Comparison of ENCODE assay signal across 8 cellular contexts in the genomic region with DNA sequence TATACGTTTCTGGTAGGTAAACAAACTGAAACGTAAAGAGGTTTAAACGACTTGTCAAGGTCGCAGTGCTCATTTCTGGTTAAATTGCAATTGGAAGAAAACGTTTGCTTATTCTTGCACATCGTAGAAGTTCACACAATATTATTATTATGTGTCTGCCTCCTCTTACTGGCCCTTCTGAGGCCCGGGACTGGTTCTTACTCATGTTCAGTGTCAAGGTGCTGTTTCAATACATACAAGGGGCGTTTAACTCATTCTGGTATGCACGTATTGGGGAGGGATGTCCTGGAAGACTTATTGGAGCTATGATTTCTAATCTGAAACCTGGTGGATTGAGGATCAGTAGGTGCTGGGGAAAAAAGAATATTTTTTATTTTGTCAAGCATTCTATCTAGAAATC. TPM values are rescaled to one million over a fixed set of nuclear protein-coding genes. Genes with fewer than 3 reads are reported as not detected.
A peak's percentile ranks its signal among the peaks of the same experiment; 100 is the strongest.
DNase-seq lines count a peak whose midpoint lies in the region; ATAC-seq and TF ChIP-seq lines count a peak whose summit lies in the region.

No MANE protein-coding gene starts in this region.

- peak overlapping the region; percentile 99 for H3K27ac Mint-ChIP-seq in activated CD8-positive, alpha-beta T cell treated with anti-CD3 and anti-CD28 coated beads, Interleukin-2, amount 10 ng/mL, durations not matched to agents 7 days and 5 days

- H3K9ac ChIP-seq in iPS-18a (ENCODE audit: low read length) (peak overlapping the region; percentile 80), stomach smooth muscle (ENCODE audit: low read length in 2 of 2) (peak overlapping the region; percentile 83 to 95)

- peaks cover 14% of the 10 kb centered on the region for H3K27me3 Mint-ChIP-seq in activated CD8-positive, alpha-beta T cell treated with anti-CD3 and anti-CD28 coated beads, Interleukin-2, amount 10 ng/mL, durations not matched to agents 7 days and 5 days (ENCODE audit: low read depth)

- POLR2A ChIA-PET in activated CD8-positive, alpha-beta T cell treated with anti-CD3 and anti-CD28 coated beads, Interleukin-2, amount 10 ng/mL, durations not matched to agents 7 days and 5 days (lab: Charles Lee) = interaction anchor here (0.6 to 5.2 kb wide), 9 partner anchors 9 to 790 kb away, joined by 3 to 43 read pairs (median 4); a partner anchor contains a TSS

- no peaks in the 10 kb centered on the region for H3K4me1 ChIP-seq in iPS-18a (ENCODE audit: control insufficient read depth, low read depth, low read length)
- peaks cover 10% of the 10 kb centered on the region for H3K4me1 ChIP-seq in stomach smooth muscle (ENCODE audit: control insufficient read depth, insufficient read depth, low read length)

- CTCF ChIA-PET in activated CD8-positive, alpha-beta T cell treated with anti-CD3 and anti-CD28 coated beads, Interleukin-2, amount 10 ng/mL, durations not matched to agents 7 days and 5 days (lab: Charles Lee) = interaction anchor here (1.0 to 3.4 kb wide), 10 partner anchors 12 to 336 kb away, joined by 3 to 16 read pairs (median 4); a partner anchor contains a TSS

- DNase-seq in GM06990 (ENCODE audit: extremely low read depth, insufficient read length) = no peak
- no peak for DNase-seq in activated CD8-positive, alpha-beta T cell treated with anti-CD3 and anti-CD28 coated beads, Interleukin-2, amount 10 ng/mL, durations not matched to agents 7 days and 5 days
- DNase-seq in RPMI8226 = no peak

- H3K4me3 Mint-ChIP-seq in activated CD8-positive, alpha-beta T cell treated with anti-CD3 and anti-CD28 coated beads, Interleukin-2, amount 10 ng/mL, durations not matched to agents 7 days and 5 days = peak overlapping the region; percentile 99

- peaks cover 10% of the 10 kb centered on the region for H3K9me3 Mint-ChIP-seq in activated CD8-positive, alpha-beta T cell treated with anti-CD3 and anti-CD28 coated beads, Interleukin-2, amount 10 ng/mL, durations not matched to agents 7 days and 5 days (ENCODE audit: insufficient read depth)

- H3K36me3 Mint-ChIP-seq in activated CD8-positive, alpha-beta T cell treated with anti-CD3 and anti-CD28 coated beads, Interleukin-2, amount 10 ng/mL, durations not matched to agents 7 days and 5 days (ENCODE audit: low read depth) = peaks cover 50% of the 10 kb centered on the region

- no peaks in the 10 kb centered on the region for H3K27me3 ChIP-seq in GM06990 (replicated peaks; ENCODE audit: control insufficient read depth, insufficient read depth, low read length)
- peaks cover 36% of the 10 kb centered on the region for H3K27me3 ChIP-seq in iPS-18a (ENCODE audit: control insufficient read depth, insufficient read depth, low read length)
- H3K27me3 ChIP-seq in stomach smooth muscle (ENCODE audit: control insufficient read depth in 1 of 2, insufficient read depth in 2 of 2, low read length in 2 of 2) = peaks cover 0 to 2% of the 10 kb centered on the region in 2 donors

- TF ChIP-seq CTCF in GM06990 (IDR thresholded peaks at IDR 0.05; ENCODE audit: insufficient read depth, low read length, poor library complexity, severe bottlenecking) = no peak

- ATAC-seq in HG02885 (IDR thresholded peaks at IDR 0.05; ENCODE audit: poor library complexity, unreplicated experiment) = peak; percentile 28
- ATAC-seq in activated CD8-positive, alpha-beta T cell treated with anti-CD3 and anti-CD28 coated beads, Interleukin-2, amount 10 ng/mL, durations not matched to agents 7 days and 5 days = peak; percentile 6
- no peak for ATAC-seq in activated CD4-positive, CD25-positive, alpha-beta regulatory T cell treated with anti-CD3 and anti-CD28 coated beads, Interleukin-2, amount 50 U/mL, for 24 hours
- ATAC-seq in HG02571 (IDR thresholded peaks at IDR 0.05; ENCODE audit: unreplicated experiment) = no peak

- no peak overlapping the region for H3K27ac ChIP-seq in iPS-18a (ENCODE audit: low read length)
- no peak overlapping the region for H3K27ac ChIP-seq in stomach smooth muscle (ENCODE audit: low read length)

- peaks cover 32% of the 10 kb centered on the region for H3K4me1 Mint-ChIP-seq in activated CD8-positive, alpha-beta T cell treated with anti-CD3 and anti-CD28 coated beads, Interleukin-2, amount 10 ng/mL, durations not matched to agents 7 days and 5 days (ENCODE audit: low read depth)

- H3K4me3 ChIP-seq in GM06990 (replicated peaks; ENCODE audit: low read depth, low read length) = peak overlapping the region; percentile 84
- H3K4me3 ChIP-seq in iPS-18a (ENCODE audit: low read length) = peak overlapping the region; percentile 83
- H3K4me3 ChIP-seq in stomach smooth muscle (ENCODE audit: low read length in 2 of 2) = peak overlapping the region; percentile 88 to 100

- H3K36me3 ChIP-seq in GM06990 (ENCODE audit: control insufficient read depth, insufficient read depth, low read length) (no peaks in the 10 kb centered on the region; the same call in 1 of the 2 replicates), iPS-18a (ENCODE audit: control insufficient read depth, low read depth, low read length) (peaks cover 28% of the 10 kb centered on the region), stomach smooth muscle (ENCODE audit: control insufficient read depth in 2 of 2, insufficient read depth in 2 of 2, low read length in 2 of 2) (peaks cover 2 to 5% of the 10 kb centered on the region in 2 donors)

- H3K9me3 ChIP-seq in iPS-18a (ENCODE audit: control insufficient read depth, low read depth, low read length) (peaks cover 7% of the 10 kb centered on the region), stomach smooth muscle (ENCODE audit: control insufficient read depth in 2 of 2, low read length in 2 of 2) (no peaks in the 10 kb centered on the region)

RNA-seq across cellular contexts. Expression of a gene that starts 0.9 kb away (rescaled TPM):
- total RNA-seq in activated CD8-positive, alpha-beta T cell treated with anti-CD3 and anti-CD28 coated beads, Interleukin-2, amount 10 ng/mL, durations not matched to agents 7 days and 5 days = 10 to 100 TPM; 41.6 to 44.1 TPM

RNA-seq across cellular contexts. Expression of a gene that starts 26.2 kb away (rescaled TPM):
- total RNA-seq in activated CD8-positive, alpha-beta T cell treated with anti-CD3 and anti-CD28 coated beads, Interleukin-2, amount 10 ng/mL, durations not matched to agents 7 days and 5 days = 1 to 10 TPM; 3.3 to 3.4 TPM

RNA-seq across cellular contexts. Expression of a gene that starts 26.4 kb away (rescaled TPM):
- total RNA-seq in activated CD8-positive, alpha-beta T cell treated with anti-CD3 and anti-CD28 coated beads, Interleukin-2, amount 10 ng/mL, durations not matched to agents 7 days and 5 days = 100 to 1,000 TPM in 1 of 2 experiments, 10 to 100 TPM in 1; 99.0 to 106 TPM

Comparison
In these comparisons a context has a peak if more than half of its experiments do, and no peak if none do; other contexts are left out.
1. ATAC-seq: peak in HG02885 (single experiment) and activated CD8-positive, alpha-beta T cell treated with anti-CD3 and anti-CD28 coated beads, Interleukin-2, amount 10 ng/mL, durations not matched to agents 7 days and 5 days (single experiment); none in activated CD4-positive, CD25-positive, alpha-beta regulatory T cell treated with anti-CD3 and anti-CD28 coated beads, Interleukin-2, amount 50 U/mL, for 24 hours (0 of 2) and HG02571 (single experiment).
2. Peak in every context shown above with its lines, with median percentiles within 50 percentile points of each other: H3K4me3 ChIP-seq.